ENCODE assay signal across 25 cellular contexts in genomic region chr1:209232197-209232596, GRCh38.
"Had no signal": no experiment of that assay in that cellular context is flagged by ENCODE, and none has a peak within 500 bp of the region (broad histone marks: within the 10 kb centered on the region; RNA-seq: fewer than 3 reads in every experiment).

No MANE protein-coding gene starts in this region.

- H3K27ac Mint-ChIP-seq: dendritic cell treated with granulocyte-macrophage colony-stimulating factor and Interleukin-4, amounts not matched to agents 40 ng/mL and 50 ng/mL, for 4 days; effector memory CD8-positive, alpha-beta T cell; endodermal cell had no signal

- H3K4me1 ChIP-seq: colonic mucosa, gastrocnemius medialis, gastroesophageal sphincter, heart left ventricle, heart right ventricle had no signal

- ATAC-seq: effector memory CD8-positive, alpha-beta T cell; esophagus mucosa; foreskin keratinocyte; gastrocnemius medialis; gastroesophageal sphincter; heart left ventricle; heart right ventricle had no signal

- H3K9me3 Mint-ChIP-seq: dendritic cell treated with granulocyte-macrophage colony-stimulating factor and Interleukin-4, amounts not matched to agents 40 ng/mL and 50 ng/mL, for 4 days had no signal

- H3K4me2 ChIP-seq: hepatocyte had no signal

- H2AFZ ChIP-seq: hepatocyte had no signal

- H3K27ac ChIP-seq: colonic mucosa, coronary artery, dorsolateral prefrontal cortex, epithelial cell of prostate, esophagus squamous epithelium, foreskin keratinocyte, gastrocnemius medialis, gastroesophageal sphincter, heart left ventricle, heart right ventricle, hepatocyte had no signal

- H3K27me3 ChIP-seq: colonic mucosa, foreskin keratinocyte, hepatocyte had no signal

- H3K36me3 ChIP-seq: colonic mucosa, esophagus squamous epithelium, gastrocnemius medialis, gastroesophageal sphincter, heart left ventricle, heart right ventricle had no signal

- H3K4me3 Mint-ChIP-seq: dendritic cell treated with granulocyte-macrophage colony-stimulating factor and Interleukin-4, amounts not matched to agents 40 ng/mL and 50 ng/mL, for 4 days; effector memory CD8-positive, alpha-beta T cell; endodermal cell had no signal

- H3K9me3 ChIP-seq: colonic mucosa, gastrocnemius medialis had no signal

- H3K4me3 ChIP-seq: colonic mucosa, esophagus squamous epithelium, gastrocnemius medialis, gastroesophageal sphincter, heart left ventricle, heart right ventricle, hepatocyte had no signal

- DNase-seq: colonic mucosa; cortex of kidney; dermis blood vessel endothelial cell; dorsolateral prefrontal cortex; effector CD4-positive, alpha-beta T cell; effector CD8-positive, alpha-beta T cell; effector memory CD4-positive, alpha-beta T cell; effector memory CD8-positive, alpha-beta T cell; endodermal cell; erythroblast; esophagus squamous epithelium; foreskin fibroblast; foreskin keratinocyte; foreskin melanocyte; gastrocnemius medialis; glutamatergic neuron; head of caudate nucleus; heart left ventricle; heart right ventricle had no signal

- H3K79me2 ChIP-seq: hepatocyte had no signal
